ENCODE assay signal across 8 cellular contexts in genomic region chr6:42782689-42783176, GRCh38. TPM values are rescaled to one million over a fixed set of nuclear protein-coding genes. Genes with fewer than 3 reads are reported as not detected.
DNase-seq lines count a peak whose midpoint lies in the region; ATAC-seq, FAIRE-seq and TF ChIP-seq lines count a peak whose summit lies in the region.

No MANE protein-coding gene starts in this region.

- H3K4me1 ChIP-seq in kidney (ENCODE audit: control insufficient read depth in 1 of 2, insufficient read depth in 1 of 2, low read depth in 1 of 2, low read length in 2 of 2), result peaks cover 7 to 20% of the 10 kb centered on the region in 2 donors

- no peaks in the 10 kb centered on the region for H3K9me3 ChIP-seq in kidney (ENCODE audit: control insufficient read depth in 1 of 2, low read length in 2 of 2)

- intact Hi-C loops in kidney (cut with DNase I), result no loop called here

- no peaks in the 10 kb centered on the region for H3K36me3 ChIP-seq in kidney (ENCODE audit: control insufficient read depth in 1 of 2, insufficient read depth in 2 of 2, low read length in 2 of 2)

- H3K9ac ChIP-seq in kidney (ENCODE audit: low read length in 2 of 2), result peak overlapping the region; percentile 99

- peak; percentile 95 for DNase-seq in Daoy (ENCODE audit: low read depth)
- peak; percentile 63 for DNase-seq in NCI-H2196 treated with DMSO at 0.1 percent for 48 hours (lab: John Stamatoyannopoulos, UW; ENCODE audit: unreplicated experiment)
- peak; percentile 74 for DNase-seq in activated CD4-positive, CD25-positive, alpha-beta regulatory T cell treated with anti-CD3 and anti-CD28 coated beads, Interleukin-2, amount 50 U/mL, for 72 hours
- DNase-seq in central memory CD4-positive, alpha-beta T cell, result peak; percentile 78
- DNase-seq in kidney, result peak; percentile 95
- DNase-seq in stimulated activated CD4-positive, alpha-beta T cell treated with anti-CD3 and anti-CD28 coated beads, Interleukin-12 subunit alpha, Interleukin-12 subunit beta, amount 100 ng/mL, for 24 hours (ENCODE audit: low read depth in 2 of 2), result peak; percentile 59 to 63

- peak overlapping the region; percentile 100 for H3K27ac ChIP-seq in kidney (ENCODE audit: low read depth in 2 of 2, low read length in 2 of 2)

- peak overlapping the region; percentile 92 to 98 for H3K4me3 ChIP-seq in kidney (ENCODE audit: low read length in 2 of 2)

- ATAC-seq in HG02840 (IDR thresholded peaks at IDR 0.05; ENCODE audit: low FRiP score, unreplicated experiment) (peak; percentile 15), HG02623 (IDR thresholded peaks at IDR 0.05; ENCODE audit: unreplicated experiment) (no peak)

- FAIRE-seq in kidney (lab: Jason Lieb, UNC), result no peak

- no peak for TF ChIP-seq CTCF in kidney (IDR thresholded peaks at IDR 0.05; ENCODE audit: borderline replicate concordance, extremely low read depth, insufficient read depth)

RNA-seq across cellular contexts. Expression of gene BICRAL, which starts 0.9 kb away (rescaled TPM):
- total RNA-seq in Daoy (2014; rRNA removed; shearing (Covaris generic)), result 2.4 and 3.0 TPM in 2 replicates
- total RNA-seq in kidney, result 20.9 TPM
- 2.7 TPM for polyA plus RNA-seq in kidney (ENCODE audit: insufficient read depth, low read depth, low replicate concordance)

RNA-seq across cellular contexts. Expression of gene TBCC, which starts 36.8 kb away (rescaled TPM):
- 68.0 and 78.1 TPM in 2 replicates for total RNA-seq in Daoy (2014; rRNA removed; shearing (Covaris generic))
- total RNA-seq in kidney, result 21.2 TPM
- 17.6 TPM for polyA plus RNA-seq in kidney (ENCODE audit: insufficient read depth, low read depth, low replicate concordance)
